Comparison of ENCODE assay signal across 8 cellular contexts in genomic region chr20:3766832-3767433, GRCh38.
A peak's percentile ranks its signal among the peaks of the same experiment; 100 is the strongest.
DNase-seq lines count a peak whose midpoint lies in the region; ATAC-seq and TF ChIP-seq lines count a peak whose summit lies in the region.

No MANE protein-coding gene starts in this region.

- H3K36me3 ChIP-seq in stomach smooth muscle (ENCODE audit: control insufficient read depth in 2 of 2, insufficient read depth in 2 of 2, low read length in 2 of 2), result no peaks in the 10 kb centered on the region

- peaks cover 60% of the 10 kb centered on the region for H3K4me1 ChIP-seq in stomach smooth muscle (ENCODE audit: control insufficient read depth, insufficient read depth, low read length)

- no peaks in the 10 kb centered on the region for H3K27me3 Mint-ChIP-seq in activated naive CD8-positive, alpha-beta T cell

- no peaks in the 10 kb centered on the region for H3K9me3 Mint-ChIP-seq in activated naive CD8-positive, alpha-beta T cell (ENCODE audit: low read depth)

- peak overlapping the region; percentile 89 to 91 for H3K4me3 ChIP-seq in stomach smooth muscle (ENCODE audit: low read length in 2 of 2)

- peak overlapping the region; percentile 90 for H3K4me3 Mint-ChIP-seq in activated naive CD8-positive, alpha-beta T cell

- peak overlapping the region; percentile 83; the same call in 1 of the 2 replicates for H3K27ac ChIP-seq in 22Rv1
- peak overlapping the region; percentile 97 for H3K27ac ChIP-seq in stomach smooth muscle (ENCODE audit: low read length)

- H3K27me3 ChIP-seq in stomach smooth muscle (ENCODE audit: control insufficient read depth in 1 of 2, insufficient read depth in 2 of 2, low read length in 2 of 2), result no peaks in the 10 kb centered on the region

- ATAC-seq in GM21619 (IDR thresholded peaks at IDR 0.05; ENCODE audit: unreplicated experiment), result peak; percentile 10
- no peak for ATAC-seq in HG02588 (IDR thresholded peaks at IDR 0.05; ENCODE audit: unreplicated experiment)

- peaks cover 20% of the 10 kb centered on the region for H3K4me1 Mint-ChIP-seq in activated naive CD8-positive, alpha-beta T cell (ENCODE audit: low read depth)

- DNase-seq in iPS-NIHi11 (ENCODE audit: low spot score), result peak; percentile 15
- DNase-seq in HuH-7 (ENCODE audit: low spot score), result no peak
- DNase-seq in putamen (ENCODE audit: low spot score), result no peak

- H3K27ac Mint-ChIP-seq in activated naive CD8-positive, alpha-beta T cell, result no peak overlapping the region

- TF ChIP-seq CTCF in 22Rv1 (IDR thresholded peaks at IDR 0.05), result no peak

- peak overlapping the region; percentile 71 to 76 for H3K9ac ChIP-seq in stomach smooth muscle (ENCODE audit: low read length in 2 of 2)

- no peaks in the 10 kb centered on the region for H3K36me3 Mint-ChIP-seq in activated naive CD8-positive, alpha-beta T cell

- no peaks in the 10 kb centered on the region for H3K9me3 ChIP-seq in stomach smooth muscle (ENCODE audit: control insufficient read depth in 2 of 2, low read length in 2 of 2)
